8 cellular contexts compared by ENCODE assay signal in the genomic region with DNA sequence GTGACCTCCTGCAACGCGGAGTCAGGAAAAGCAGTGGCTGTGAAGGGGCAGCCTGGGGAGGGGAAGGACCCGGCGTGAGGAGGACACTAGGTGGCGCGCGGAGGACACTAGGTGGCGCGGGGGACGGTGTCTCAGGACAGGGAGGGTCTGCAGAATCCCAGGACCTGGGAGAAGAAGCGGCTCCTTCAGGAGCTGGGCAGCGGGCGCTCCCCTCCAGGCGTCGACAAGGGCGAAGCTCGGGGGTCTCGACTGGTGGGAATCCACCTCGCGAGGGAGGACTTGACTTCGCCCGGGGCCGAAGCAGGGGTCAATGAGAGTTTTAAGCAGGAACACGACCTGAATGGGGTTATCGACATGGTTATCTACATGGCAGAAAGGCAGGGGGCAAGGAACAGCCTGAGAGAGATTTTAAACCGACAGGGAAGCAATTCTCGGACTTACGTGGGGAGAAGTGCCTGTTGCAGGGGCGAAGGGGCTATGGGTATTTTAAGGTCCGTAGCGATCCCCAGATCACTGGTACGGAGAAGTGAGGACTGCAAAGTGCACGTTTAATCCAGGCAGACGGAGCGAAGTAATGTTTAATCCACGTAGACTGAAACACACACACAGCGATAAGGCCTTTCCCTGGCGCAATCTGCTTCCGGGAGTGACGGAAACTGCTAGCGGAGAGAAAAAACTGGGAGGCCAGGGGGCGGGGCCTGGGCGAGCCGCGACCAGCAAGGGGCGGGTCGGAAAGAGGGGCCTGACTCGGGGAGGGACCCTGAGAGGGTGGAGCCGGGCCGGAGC. TPM values are rescaled to one million over a fixed set of nuclear protein-coding genes. Genes with fewer than 3 reads are reported as not detected.
A peak's percentile ranks its signal among the peaks of the same experiment; 100 is the strongest.
DNase-seq lines count a peak whose midpoint lies in the region; ATAC-seq and TF ChIP-seq lines count a peak whose summit lies in the region.

ZNF616 (minus strand) TSS at position 648 of the 786 bp plus-strand sequence. CDS start 9,426 bp downstream, outside the sequence.

- H3K36me3 ChIP-seq in spleen: peaks cover 0 to 14% (median 0%) of the 10 kb centered on the region in 6 donors

- intact Hi-C loops in spleen (cut with DNase I; ENCODE audit: low total_unique reads): loop anchor here (2.0 to 5.0 kb wide), 2 partner anchors 48 to 97 kb away; no protein-coding TSS in a partner anchor

- H3K27me3 ChIP-seq in spleen (replicated peaks in 1 of 7): no peaks in the 10 kb centered on the region

- H3K4me3 ChIP-seq in AG09309 (ENCODE audit: control insufficient read depth, low read depth, low read length) (peak within 1 kb of the TSS; percentile 94), spleen (peak within 1 kb of the TSS; percentile 84 to 99 (median 91))

- peak; percentile 87 for TF ChIP-seq CTCF in AG09309 (IDR thresholded peaks at IDR 0.05; ENCODE audit: control insufficient read depth, insufficient read depth, low read depth, low read length, missing control alignments)
- peak; percentile 75 to 90 (median 87) for TF ChIP-seq CTCF in spleen (IDR thresholded peaks at IDR 0.05 in 8 of 11, conservative IDR thresholded peaks at IDR 0.05 in 3 of 11)

- DNase-seq in AG09309 (ENCODE audit: low read depth): peak; percentile 62
- peak; percentile 81 for DNase-seq in NCI-H2227 treated with DMSO at 0.1 percent for 48 hours (lab: John Stamatoyannopoulos, UW)
- peak; percentile 93 to 98 (median 95) for DNase-seq in activated CD4-positive, CD25-positive, alpha-beta regulatory T cell (lab: John Stamatoyannopoulos, UW)
- DNase-seq in caudate nucleus (lab: John Stamatoyannopoulos, UW): peak in 60 of 61 donors; percentile 30 to 98 (median 94)
- DNase-seq in inferior parietal cortex (ENCODE audit: extremely low spot score): peak; percentile 94
- peak; percentile 99 for DNase-seq in spleen

- WGBS in spleen, 5 donors: 0 to 1% (median 1%) methylated on average over 50 of the region's 50 CpGs

- TF ChIP-seq POLR2A in spleen (IDR thresholded peaks at IDR 0.05): peak in 1 of 3 donors; percentile 47

- peak; percentile 65 for ATAC-seq in GM18873 (IDR thresholded peaks at IDR 0.05; ENCODE audit: low FRiP score, unreplicated experiment)
- ATAC-seq in HG03175 (IDR thresholded peaks at IDR 0.05; ENCODE audit: unreplicated experiment): peak; percentile 94

- H3K9me3 ChIP-seq in spleen: peaks cover 0 to 54% (median 12%) of the 10 kb centered on the region in 8 donors

- H3K27ac ChIP-seq in caudate nucleus (ENCODE audit: low read depth, low read length): peak within 1 kb of the TSS; percentile 92
- peak within 1 kb of the TSS; percentile 88 to 97 (median 94) for H3K27ac ChIP-seq in spleen

- peaks cover 7 to 28% (median 23%) of the 10 kb centered on the region in 6 donors for H3K4me1 ChIP-seq in spleen

RNA-seq across cellular contexts. Expression of gene ZNF616, which starts in this region (rescaled TPM):
- total RNA-seq in spleen: 10 to 100 TPM in 4 of 7 donors, 1 to 10 TPM in 3; 7.5 to 22.6 (median 10.3) TPM
- polyA plus RNA-seq in spleen: 1 to 10 TPM; 1.3 to 2.1 (median 2.1) TPM

Comparison
In these comparisons a context has a peak if more than half of its experiments do, and no peak if none do; other contexts are left out.
1. Peak in every context shown above with its lines: DNase-seq, ATAC-seq, H3K4me3 ChIP-seq and H3K27ac ChIP-seq.